ENCODE assay signal across 8 cellular contexts in the genomic region with DNA sequence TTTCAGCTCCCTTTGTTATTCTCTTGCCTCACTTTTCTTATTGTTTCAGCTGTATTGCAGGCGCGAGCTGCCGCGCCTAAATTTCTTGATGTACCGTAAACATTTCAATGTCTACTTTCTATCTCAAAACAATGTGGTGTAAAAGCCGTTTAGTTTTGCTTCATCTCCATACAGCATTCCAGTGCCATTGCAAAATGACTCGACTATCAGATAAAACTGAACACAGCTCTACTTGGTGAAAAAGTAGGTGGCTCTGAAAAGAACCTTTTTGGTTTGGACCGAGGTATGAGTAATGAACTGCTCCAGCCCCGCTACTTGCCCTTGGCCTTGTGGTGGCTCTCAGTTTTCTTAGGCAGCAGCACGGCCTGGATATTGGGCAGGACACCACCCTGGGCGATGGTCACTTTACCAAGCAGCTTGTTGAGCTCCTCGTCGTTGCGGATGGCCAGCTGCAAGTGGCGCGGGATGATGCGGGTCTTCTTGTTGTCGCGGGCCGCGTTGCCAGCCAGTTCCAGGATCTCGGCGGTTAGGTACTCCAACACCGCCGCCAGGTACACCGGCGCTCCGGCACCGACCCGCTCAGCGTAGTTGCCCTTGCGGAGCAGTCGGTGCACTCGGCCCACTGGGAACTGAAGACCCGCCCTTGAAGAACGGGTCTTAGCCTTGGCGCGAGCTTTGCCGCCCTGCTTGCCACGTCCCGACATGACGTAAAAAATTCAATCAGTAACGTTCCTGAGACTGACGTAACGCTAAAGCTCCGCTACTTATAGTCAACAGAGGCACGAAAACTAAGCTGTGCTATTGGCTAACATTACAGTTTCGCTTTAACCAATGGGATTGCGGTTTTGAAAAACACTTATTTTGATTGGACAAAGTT.
DNase-seq lines count a peak whose midpoint lies in the region; ATAC-seq and TF ChIP-seq lines count a peak whose summit lies in the region.

No MANE protein-coding gene starts in this region.

- no peaks in the 10 kb centered on the region for H3K27me3 ChIP-seq in SK-N-SH (ENCODE audit: insufficient read depth)

- TF ChIP-seq EP300 in SK-N-SH (IDR thresholded peaks at IDR 0.05; ENCODE audit: borderline replicate concordance in 1 of 2, low read depth in 1 of 2, low read length in 1 of 2): peak in 1 of 2 experiments; percentile 26; a peak in 1 of 4 replicates

- H3K9ac ChIP-seq in SK-N-SH: peak overlapping the region; percentile 99

- DNase-seq in GM12864 (ENCODE audit: low read depth): peak; percentile 99
- peak; percentile 94 for DNase-seq in NCI-H1048 (lab: John Stamatoyannopoulos, UW)
- peak; percentile 84 for DNase-seq in SK-N-SH
- peak; percentile 37 for DNase-seq in activated naive CD8-positive, alpha-beta T cell treated with anti-CD3 and anti-CD28 coated beads, Interleukin-2, amount 50 U/mL, for 16 hours (ENCODE audit: low read depth, low spot score)
- DNase-seq in head of caudate nucleus: peak in 41 of 42 donors; percentile 35 to 86 (median 69)
- DNase-seq in osteocyte (ENCODE audit: extremely low spot score, unreplicated experiment): peak; percentile 92

- no peaks in the 10 kb centered on the region for H3K9me2 ChIP-seq in SK-N-SH

- H3K4me3 Mint-ChIP-seq in osteocyte (ENCODE audit: unreplicated experiment): no peak overlapping the region

- no peaks in the 10 kb centered on the region for H4K20me1 ChIP-seq in SK-N-SH (ENCODE audit: insufficient read depth)

- peak overlapping the region; percentile 97 for H3K4me2 ChIP-seq in SK-N-SH

- H3K36me3 ChIP-seq in SK-N-SH (replicated peaks in 1 of 2; ENCODE audit: control insufficient read depth in 1 of 2, insufficient read depth in 2 of 2, low read length in 1 of 2) (peaks cover 8 to 13% of the 10 kb centered on the region in 2 experiments), urinary bladder (ENCODE audit: insufficient read depth) (no peaks in the 10 kb centered on the region)

- CTCF ChIA-PET in SK-N-SH (lab: Yijun Ruan, JAX): interaction anchor here (0.8 to 5.7 kb wide), 7 partner anchors 12 to 58 kb away, joined by 3 to 29 read pairs (median 4); a partner anchor contains a TSS

- H3K4me3 ChIP-seq in GM12864 (ENCODE audit: low read depth, low read length) (peak overlapping the region; percentile 86), SK-N-SH (ENCODE audit: low read depth in 2 of 2, low read length in 1 of 2) (peak overlapping the region; percentile 83 to 84), urinary bladder (ENCODE audit: low read depth, low read length) (peak overlapping the region; percentile 68)

- no peaks in the 10 kb centered on the region for H3K9me3 ChIP-seq in SK-N-SH

- no peak for TF ChIP-seq CTCF in GM12864 (IDR thresholded peaks at IDR 0.05; ENCODE audit: low read depth, low read length, missing control alignments)
- no peak for TF ChIP-seq CTCF in SK-N-SH (IDR thresholded peaks at IDR 0.05)
- no peak for TF ChIP-seq CTCF in osteocyte (IDR thresholded peaks at IDR 0.05)

- no peak for TF ChIP-seq RAD21 in SK-N-SH (IDR thresholded peaks at IDR 0.05; ENCODE audit: low read length)

- peaks cover 48% of the 10 kb centered on the region for H3K79me2 ChIP-seq in SK-N-SH (ENCODE audit: insufficient read depth)

- H3K27ac ChIP-seq in SK-N-SH (ENCODE audit: low read depth in 2 of 2, low read length in 1 of 2) (peak overlapping the region; percentile 97 to 99), urinary bladder (ENCODE audit: low read depth) (peak overlapping the region; percentile 95)

- H3K9me3 Mint-ChIP-seq in osteocyte (ENCODE audit: unreplicated experiment): no peaks in the 10 kb centered on the region

- ATAC-seq in HG02588 (IDR thresholded peaks at IDR 0.05; ENCODE audit: unreplicated experiment): peak; percentile 71

- H2AFZ ChIP-seq in SK-N-SH (ENCODE audit: low read depth): no peak overlapping the region

- H3F3A ChIP-seq in SK-N-SH (replicated peaks; ENCODE audit: insufficient read depth): peaks cover 29% of the 10 kb centered on the region

- WGBS in SK-N-SH (ENCODE audit: low lambda C conversion rate): 1% methylated on average over 39 of the region's 49 CpGs
- under 1% methylated on average over 49 of the region's 49 CpGs for WGBS in urinary bladder

- peaks cover 24% of the 10 kb centered on the region for H3K4me1 Mint-ChIP-seq in osteocyte (ENCODE audit: unreplicated experiment)

- H3K36me3 Mint-ChIP-seq in osteocyte (ENCODE audit: unreplicated experiment): peaks cover 7% of the 10 kb centered on the region

- no peaks in the 10 kb centered on the region for H3K27me3 Mint-ChIP-seq in osteocyte (ENCODE audit: unreplicated experiment)

- H3K4me1 ChIP-seq in SK-N-SH (ENCODE audit: control insufficient read depth in 1 of 2, insufficient read depth in 2 of 2, low read depth in 1 of 2, low read length in 1 of 2) (peaks cover 0 to 11% of the 10 kb centered on the region in 2 experiments; a peak in 2 of 4 replicates), urinary bladder (ENCODE audit: insufficient read depth) (no peaks in the 10 kb centered on the region)

- H3K27ac Mint-ChIP-seq in osteocyte (ENCODE audit: unreplicated experiment): no peak overlapping the region

- POLR2A ChIA-PET in SK-N-SH (lab: Yijun Ruan, JAX): interaction anchor here (0.9 to 11.5 kb wide), 28 partner anchors 9 to 1817 kb away, joined by 3 to 578 read pairs (median 8); a partner anchor contains a TSS

- intact Hi-C loops in head of caudate nucleus (cut with DNase I): no loop called here

TF ChIP-seq in SK-N-SH, 30 proteins besides CTCF, POLR2A, EP300 and RAD21 (continues in another document):
- peak; percentile 72; the same call in 1 of the 2 replicates for TF ChIP-seq SIN3A (IDR thresholded peaks at IDR 0.05; ENCODE audit: borderline replicate concordance, low read depth, low read length)
- TF ChIP-seq POLR2AphosphoS5 (IDR thresholded peaks at IDR 0.05; ENCODE audit: low read depth, low read length): peak; percentile 84
- TF ChIP-seq YY1 (IDR thresholded peaks at IDR 0.05; ENCODE audit: low read depth): no peak
- TF ChIP-seq, protein P1, sequence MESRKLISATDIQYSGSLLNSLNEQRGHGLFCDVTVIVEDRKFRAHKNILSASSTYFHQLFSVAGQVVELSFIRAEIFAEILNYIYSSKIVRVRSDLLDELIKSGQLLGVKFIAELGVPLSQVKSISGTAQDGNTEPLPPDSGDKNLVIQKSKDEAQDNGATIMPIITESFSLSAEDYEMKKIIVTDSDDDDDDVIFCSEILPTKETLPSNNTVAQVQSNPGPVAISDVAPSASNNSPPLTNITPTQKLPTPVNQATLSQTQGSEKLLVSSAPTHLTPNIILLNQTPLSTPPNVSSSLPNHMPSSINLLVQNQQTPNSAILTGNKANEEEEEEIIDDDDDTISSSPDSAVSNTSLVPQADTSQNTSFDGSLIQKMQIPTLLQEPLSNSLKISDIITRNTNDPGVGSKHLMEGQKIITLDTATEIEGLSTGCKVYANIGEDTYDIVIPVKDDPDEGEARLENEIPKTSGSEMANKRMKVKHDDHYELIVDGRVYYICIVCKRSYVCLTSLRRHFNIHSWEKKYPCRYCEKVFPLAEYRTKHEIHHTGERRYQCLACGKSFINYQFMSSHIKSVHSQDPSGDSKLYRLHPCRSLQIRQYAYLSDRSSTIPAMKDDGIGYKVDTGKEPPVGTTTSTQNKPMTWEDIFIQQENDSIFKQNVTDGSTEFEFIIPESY (IDR thresholded peaks at IDR 0.05; ENCODE audit: borderline replicate concordance, low read depth): peak; percentile 86
- TF ChIP-seq, protein P2, sequence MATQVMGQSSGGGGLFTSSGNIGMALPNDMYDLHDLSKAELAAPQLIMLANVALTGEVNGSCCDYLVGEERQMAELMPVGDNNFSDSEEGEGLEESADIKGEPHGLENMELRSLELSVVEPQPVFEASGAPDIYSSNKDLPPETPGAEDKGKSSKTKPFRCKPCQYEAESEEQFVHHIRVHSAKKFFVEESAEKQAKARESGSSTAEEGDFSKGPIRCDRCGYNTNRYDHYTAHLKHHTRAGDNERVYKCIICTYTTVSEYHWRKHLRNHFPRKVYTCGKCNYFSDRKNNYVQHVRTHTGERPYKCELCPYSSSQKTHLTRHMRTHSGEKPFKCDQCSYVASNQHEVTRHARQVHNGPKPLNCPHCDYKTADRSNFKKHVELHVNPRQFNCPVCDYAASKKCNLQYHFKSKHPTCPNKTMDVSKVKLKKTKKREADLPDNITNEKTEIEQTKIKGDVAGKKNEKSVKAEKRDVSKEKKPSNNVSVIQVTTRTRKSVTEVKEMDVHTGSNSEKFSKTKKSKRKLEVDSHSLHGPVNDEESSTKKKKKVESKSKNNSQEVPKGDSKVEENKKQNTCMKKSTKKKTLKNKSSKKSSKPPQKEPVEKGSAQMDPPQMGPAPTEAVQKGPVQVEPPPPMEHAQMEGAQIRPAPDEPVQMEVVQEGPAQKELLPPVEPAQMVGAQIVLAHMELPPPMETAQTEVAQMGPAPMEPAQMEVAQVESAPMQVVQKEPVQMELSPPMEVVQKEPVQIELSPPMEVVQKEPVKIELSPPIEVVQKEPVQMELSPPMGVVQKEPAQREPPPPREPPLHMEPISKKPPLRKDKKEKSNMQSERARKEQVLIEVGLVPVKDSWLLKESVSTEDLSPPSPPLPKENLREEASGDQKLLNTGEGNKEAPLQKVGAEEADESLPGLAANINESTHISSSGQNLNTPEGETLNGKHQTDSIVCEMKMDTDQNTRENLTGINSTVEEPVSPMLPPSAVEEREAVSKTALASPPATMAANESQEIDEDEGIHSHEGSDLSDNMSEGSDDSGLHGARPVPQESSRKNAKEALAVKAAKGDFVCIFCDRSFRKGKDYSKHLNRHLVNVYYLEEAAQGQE (IDR thresholded peaks at IDR 0.05; ENCODE audit: low read depth, low read length): peak; percentile 11; the same call in 1 of the 2 replicates
- TF ChIP-seq TCF12 (IDR thresholded peaks at IDR 0.05): peak; percentile 40; the same call in 1 of the 2 replicates
- TF ChIP-seq, protein P3, sequence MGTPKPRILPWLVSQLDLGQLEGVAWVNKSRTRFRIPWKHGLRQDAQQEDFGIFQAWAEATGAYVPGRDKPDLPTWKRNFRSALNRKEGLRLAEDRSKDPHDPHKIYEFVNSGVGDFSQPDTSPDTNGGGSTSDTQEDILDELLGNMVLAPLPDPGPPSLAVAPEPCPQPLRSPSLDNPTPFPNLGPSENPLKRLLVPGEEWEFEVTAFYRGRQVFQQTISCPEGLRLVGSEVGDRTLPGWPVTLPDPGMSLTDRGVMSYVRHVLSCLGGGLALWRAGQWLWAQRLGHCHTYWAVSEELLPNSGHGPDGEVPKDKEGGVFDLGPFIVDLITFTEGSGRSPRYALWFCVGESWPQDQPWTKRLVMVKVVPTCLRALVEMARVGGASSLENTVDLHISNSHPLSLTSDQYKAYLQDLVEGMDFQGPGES (IDR thresholded peaks at IDR 0.05; ENCODE audit: low read depth, low read length): peak; percentile 78; the same call in 1 of the 2 replicates
- 0 out of 2 replicates have a peak, but pooled peaks have one; percentile 24 for TF ChIP-seq FOXM1 (IDR thresholded peaks at IDR 0.05; ENCODE audit: low read depth)
- no peak for TF ChIP-seq NRF1 (IDR thresholded peaks at IDR 0.05; ENCODE audit: low read depth, low read length)
- peak; percentile 71; the same call in 1 of the 2 replicates for TF ChIP-seq RCOR1 (IDR thresholded peaks at IDR 0.05; ENCODE audit: low read length)
- TF ChIP-seq TEAD4 (IDR thresholded peaks at IDR 0.05; ENCODE audit: borderline replicate concordance, insufficient read depth): no peak

Comparison
In these comparisons a context has a peak if more than half of its experiments do, and no peak if none do; other contexts are left out.
1. Peak in every context shown above with its lines: DNase-seq, ATAC-seq, H3K4me3 ChIP-seq and H3K27ac ChIP-seq.
2. DNase-seq: peak in every context shown above with its lines; median percentile 99 in GM12864; 94 in NCI-H1048; 92 in osteocyte; 84 in SK-N-SH; 69 in head of caudate nucleus; 37 in activated naive CD8-positive, alpha-beta T cell treated with anti-CD3 and anti-CD28 coated beads, Interleukin-2, amount 50 U/mL, for 16 hours.